Comparison of ENCODE assay signal across 15 cellular contexts in genomic region chr16:12320298-12320706, GRCh38.
DNase-seq lines count a peak whose midpoint lies in the region; ATAC-seq and TF ChIP-seq lines count a peak whose summit lies in the region.
"Had no signal": no experiment of that assay in that cellular context is flagged by ENCODE, and none has a peak within 500 bp of the region (broad histone marks: within the 10 kb centered on the region; RNA-seq: fewer than 3 reads in every experiment).

No MANE protein-coding gene starts in this region.

- no peak overlapping the region for H3K4me3 ChIP-seq in choroid plexus epithelial cell (ENCODE audit: low read depth, low read length)
- H3K4me3 ChIP-seq: coronary artery, left ventricle myocardium inferior, uterus had no signal

- POLR2A ChIA-PET in naive thymus-derived CD8-positive, alpha-beta T cell (lab: Charles Lee): no interaction called here

- ATAC-seq in naive thymus-derived CD8-positive, alpha-beta T cell: no peak
- no peak for ATAC-seq in GM21529 (IDR thresholded peaks at IDR 0.05; ENCODE audit: unreplicated experiment)

- peaks cover 0 to 14% (median 0%) of the 10 kb centered on the region in 9 donors for H3K9me3 Mint-ChIP-seq in naive thymus-derived CD8-positive, alpha-beta T cell

- DNase-seq in NCI-H2227 (lab: John Stamatoyannopoulos, UW; ENCODE audit: unreplicated experiment) (peak; percentile 16), NCI-H2227 treated with DMSO at 0.1 percent for 48 hours (lab: John Stamatoyannopoulos, UW) (no peak), HK-2 (ENCODE audit: unreplicated experiment) (peak; percentile 66), choroid plexus epithelial cell (ENCODE audit: low read depth) (peak; percentile 68), occipital lobe (lab: John Stamatoyannopoulos, UW) (no peak), cortex of kidney (lab: John Stamatoyannopoulos, UW) (no peak)
- DNase-seq in naive thymus-derived CD8-positive, alpha-beta T cell: no peak
- DNase-seq: activated CD4-positive, alpha-beta memory T cell treated with anti-CD3 and anti-CD28 coated beads, Interleukin-2, amount 10 ng/mL, durations not matched to agents 7 days and 5 days; activated naive CD4-positive, alpha-beta T cell treated with anti-CD3 and anti-CD28 coated beads for 36 hours; left ventricle myocardium inferior; MM.1S; stimulated activated CD8-positive, alpha-beta memory T cell treated with anti-CD3 and anti-CD28 coated beads, Interleukin-4, amount 100 ng/mL, for 48 hours; uterus had no signal

- peaks cover 18 to 36% (median 25%) of the 10 kb centered on the region in 4 donors for H3K4me1 Mint-ChIP-seq in naive thymus-derived CD8-positive, alpha-beta T cell

- no peaks in the 10 kb centered on the region for H3K27me3 Mint-ChIP-seq in naive thymus-derived CD8-positive, alpha-beta T cell
- H3K27me3 Mint-ChIP-seq: activated CD4-positive, alpha-beta memory T cell treated with anti-CD3 and anti-CD28 coated beads, Interleukin-2, amount 10 ng/mL, durations not matched to agents 7 days and 5 days had no signal

- peaks cover 0 to 5% (median 4%) of the 10 kb centered on the region in 3 donors for H3K36me3 Mint-ChIP-seq in naive thymus-derived CD8-positive, alpha-beta T cell

- H3K4me3 Mint-ChIP-seq in naive thymus-derived CD8-positive, alpha-beta T cell: no peak overlapping the region
- H3K4me3 Mint-ChIP-seq: activated CD4-positive, alpha-beta memory T cell treated with anti-CD3 and anti-CD28 coated beads, Interleukin-2, amount 10 ng/mL, durations not matched to agents 7 days and 5 days; activated naive CD4-positive, alpha-beta T cell treated with anti-CD3 and anti-CD28 coated beads for 36 hours had no signal

- H3K27ac Mint-ChIP-seq in naive thymus-derived CD8-positive, alpha-beta T cell: peak overlapping the region in 6 of 10 donors; percentile 25 to 73 (median 48)
- H3K27ac Mint-ChIP-seq: activated CD4-positive, alpha-beta memory T cell treated with anti-CD3 and anti-CD28 coated beads, Interleukin-2, amount 10 ng/mL, durations not matched to agents 7 days and 5 days; activated naive CD4-positive, alpha-beta T cell treated with anti-CD3 and anti-CD28 coated beads for 36 hours had no signal

- no peak for TF ChIP-seq CTCF in choroid plexus epithelial cell (conservative IDR thresholded peaks at IDR 0.05; ENCODE audit: low read depth, low read length)

Comparison
In these comparisons a context has a peak if more than half of its experiments do, and no peak if none do; other contexts are left out.
1. DNase-seq: peak in NCI-H2227 (single experiment), HK-2 (single experiment) and choroid plexus epithelial cell (single experiment); none in NCI-H2227 treated with DMSO at 0.1 percent for 48 hours (single experiment), naive thymus-derived CD8-positive, alpha-beta T cell (0 of 10), occipital lobe (single experiment) and cortex of kidney (single experiment).